18 cellular contexts compared by ENCODE assay signal in the genomic region with DNA sequence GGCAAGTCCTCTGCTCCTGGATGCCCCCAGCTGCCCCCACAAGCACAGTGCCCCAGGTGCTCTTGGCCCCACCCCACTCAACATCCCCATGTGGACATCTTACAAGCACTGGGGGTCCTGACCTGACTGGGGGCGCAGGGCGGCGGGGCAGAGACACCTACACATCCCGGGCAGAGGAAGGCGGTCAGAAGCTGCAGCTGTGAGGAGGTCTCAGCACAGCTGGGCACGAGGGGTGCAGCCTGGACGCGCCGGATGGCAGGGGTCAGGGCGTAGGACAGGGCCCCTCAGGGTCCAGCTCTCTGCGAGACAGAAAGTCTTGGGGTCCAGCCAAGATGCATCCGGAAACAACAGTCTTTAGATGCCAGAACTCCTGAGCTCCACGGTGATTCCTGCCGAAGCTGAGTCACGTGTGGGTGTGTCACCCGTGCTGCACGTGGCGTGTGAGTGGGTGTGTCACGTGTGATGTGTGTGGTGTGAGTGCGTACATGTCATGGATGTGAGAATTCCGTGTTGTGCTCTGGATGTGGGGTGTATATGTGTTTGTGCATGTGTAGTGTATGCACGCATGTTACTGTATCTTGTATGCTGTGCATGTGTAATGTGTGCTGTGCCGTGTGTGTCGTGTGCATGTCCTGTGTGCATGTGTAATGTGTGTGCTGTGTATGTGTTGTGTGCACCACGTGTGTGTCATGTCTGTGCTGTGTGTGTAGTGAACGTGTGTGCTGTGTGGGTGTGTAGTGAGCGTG. TPM values are rescaled to one million over a fixed set of nuclear protein-coding genes. Genes with fewer than 3 reads are reported as not detected.
DNase-seq lines count a peak whose midpoint lies in the region; FAIRE-seq and TF ChIP-seq lines count a peak whose summit lies in the region.
"Had no signal": no experiment of that assay in that cellular context is flagged by ENCODE, and none has a peak within 500 bp of the region (broad histone marks: within the 10 kb centered on the region; RNA-seq: fewer than 3 reads in every experiment).

No MANE protein-coding gene starts in this region.

- H3K9ac ChIP-seq in mammary epithelial cell (ENCODE audit: insufficient read depth, low read length): no peak overlapping the region

- H3K36me3 Mint-ChIP-seq in MCF 10A (ENCODE audit: insufficient read depth, unreplicated experiment): no peaks in the 10 kb centered on the region

- no peak for TF ChIP-seq CTCF in MCF 10A (IDR thresholded peaks at IDR 0.05; ENCODE audit: unreplicated experiment)
- no peak for TF ChIP-seq CTCF in mammary epithelial cell (conservative IDR thresholded peaks at IDR 0.05 in 1 of 2, IDR thresholded peaks at IDR 0.05 in 1 of 2; ENCODE audit: extremely low read depth in 1 of 2, insufficient read depth in 1 of 2, low read depth in 1 of 2, low read length in 2 of 2)
- TF ChIP-seq CTCF in fibroblast of mammary gland (conservative IDR thresholded peaks at IDR 0.05; ENCODE audit: control insufficient read depth, insufficient read depth, low read depth, low read length): no peak
- no peak for TF ChIP-seq CTCF in GM20000 (IDR thresholded peaks at IDR 0.05; ENCODE audit: extremely low read depth, missing control alignments)

- dilution Hi-C loops in mammary epithelial cell (cut with HindIII; ENCODE audit: low sequenced_read_pairs): no loop called here

- no peaks in the 10 kb centered on the region for H4K20me1 ChIP-seq in mammary epithelial cell (ENCODE audit: insufficient read depth, low read length)

- no peak overlapping the region for H2AFZ ChIP-seq in mammary epithelial cell (ENCODE audit: low read depth, low read length)

- H3K27me3 ChIP-seq in mammary epithelial cell (ENCODE audit: insufficient read depth, low read length): peaks cover 7% of the 10 kb centered on the region

- H3K27me3 Mint-ChIP-seq in MCF 10A (ENCODE audit: insufficient read depth, unreplicated experiment): peaks cover 9% of the 10 kb centered on the region

- H3K4me1 Mint-ChIP-seq in MCF 10A (ENCODE audit: insufficient read depth, unreplicated experiment): peaks cover 7% of the 10 kb centered on the region

- no peaks in the 10 kb centered on the region for H3K79me2 ChIP-seq in mammary epithelial cell (ENCODE audit: insufficient read depth, low read length)

- no peak overlapping the region for H3K27ac ChIP-seq in mammary epithelial cell (ENCODE audit: insufficient read depth, low read depth, low read length)
- H3K27ac ChIP-seq: adrenal gland, transverse colon, VCaP had no signal

- no peaks in the 10 kb centered on the region for H3K36me3 ChIP-seq in mammary epithelial cell (ENCODE audit: insufficient read depth, low read length)
- H3K36me3 ChIP-seq: adrenal gland, transverse colon had no signal

- H3K4me3 ChIP-seq in mammary epithelial cell (replicated peaks in 1 of 3; ENCODE audit: insufficient read depth in 1 of 3, low read depth in 2 of 3, low read length in 3 of 3) (no peak overlapping the region), fibroblast of mammary gland (ENCODE audit: control insufficient read depth, low read depth, low read length) (no peak overlapping the region)
- H3K4me3 ChIP-seq: adrenal gland, transverse colon had no signal

- no peak overlapping the region for H3K4me2 ChIP-seq in mammary epithelial cell (ENCODE audit: insufficient read depth, low read depth, low read length)

- H3K9me3 ChIP-seq in mammary epithelial cell (replicated peaks; ENCODE audit: insufficient read depth, low read length): no peaks in the 10 kb centered on the region
- H3K9me3 ChIP-seq: adrenal gland, transverse colon had no signal

- BruUV-seq in MCF 10A (replicated peaks; lab: Mats Ljungman, UMichigan) (no TSS peak), mammary epithelial cell (replicated peaks; lab: Mats Ljungman, UMichigan) (no TSS peak)

- in situ Hi-C loops in mammary epithelial cell (cut with MboI; ENCODE audit: low sequenced_read_pairs in 2 of 2): loop anchor here in 1 of 2 donors (25.0 kb wide), 1 partner anchor 580 kb away; no protein-coding TSS in a partner anchor

- POLR2A ChIA-PET in MCF 10A (lab: Yijun Ruan, JAX): no interaction called here

- CTCF ChIA-PET in MCF 10A (lab: Yijun Ruan, JAX): interaction anchor here (0.6 to 1.0 kb wide), 2 partner anchors 16 to 17 kb away, joined by 3 read pairs; no protein-coding TSS in a partner anchor
- CTCF ChIA-PET in mammary epithelial cell (lab: Charles Lee; ENCODE audit: low non-redundant PET): no interaction called here

- H3K4me3 Mint-ChIP-seq in MCF 10A (ENCODE audit: unreplicated experiment): no peak overlapping the region

- intact Hi-C loops in MCF 10A (cut with micrococcal nuclease): no loop called here
- intact Hi-C loops in mammary epithelial cell (cut with micrococcal nuclease): no loop called here

- DNase-seq in MCF 10A (ENCODE audit: unreplicated experiment) (peak; percentile 17), mammary epithelial cell (no peak), NCI-H226 (peak; percentile 5), fibroblast of mammary gland (ENCODE audit: low read depth) (peak; percentile 70), urothelium cell line (ENCODE audit: low spot score) (no peak), HuH-7.5 (ENCODE audit: low spot score) (no peak), SKM-1 (lab: John Stamatoyannopoulos, UW; ENCODE audit: unreplicated experiment) (no peak), GM20000 (ENCODE audit: low spot score) (no peak)
- DNase-seq: AML-193, cortex of kidney, KBM-7, NCI-H69, Right ventricle myocardium superior, transverse colon had no signal

- H3K9me3 Mint-ChIP-seq in MCF 10A (ENCODE audit: unreplicated experiment): no peaks in the 10 kb centered on the region

- FAIRE-seq in urothelium cell line (lab: Jason Lieb, UNC): peak; percentile 94

- WGBS in mammary epithelial cell (ENCODE audit: low coverage, missing lambda C conversion rate): 67% methylated on average over 22 of the region's 27 CpGs

- no peak overlapping the region for H3K27ac Mint-ChIP-seq in MCF 10A (ENCODE audit: low read depth, unreplicated experiment)

- H3K4me1 ChIP-seq in mammary epithelial cell (ENCODE audit: insufficient read depth, low read length): peaks cover 19% of the 10 kb centered on the region

RNA-seq across cellular contexts. Expression of a gene that starts 5.1 kb away (rescaled TPM):
- not detected in 2 replicates for total RNA-seq in MCF 10A (2022)
- total RNA-seq in mammary epithelial cell: not detected
- not detected for polyA plus RNA-seq in mammary epithelial cell
- polyA minus RNA-seq in mammary epithelial cell: not detected
- total RNA-seq: fibroblast of lung had no signal
- polyA plus RNA-seq: fibroblast of lung had no signal

RNA-seq across cellular contexts. Expression of a gene that starts 12.8 kb away (rescaled TPM):
- total RNA-seq in MCF 10A (2022) (not detected in 2 replicates), mammary epithelial cell (not detected)
- polyA plus RNA-seq in mammary epithelial cell: not detected
- polyA minus RNA-seq in mammary epithelial cell: not detected
- total RNA-seq: fibroblast of lung, mesenteric fat pad, Right ventricle myocardium superior, transverse colon had no signal
- polyA plus RNA-seq: fibroblast of lung had no signal

RNA-seq across cellular contexts. Expression of a gene that starts 33.9 kb away (rescaled TPM):
- total RNA-seq in MCF 10A (2022) (20.2 and 23.2 TPM in 2 replicates), mammary epithelial cell (10 to 100 TPM in 1 of 2 donors, under 1 TPM in 1; 0.33 to 46.1 TPM)
- 9.9 TPM for polyA plus RNA-seq in mammary epithelial cell
- polyA minus RNA-seq in mammary epithelial cell: 31.1 TPM

Comparison
In these comparisons a context has a peak if more than half of its experiments do, and no peak if none do; other contexts are left out.
1. DNase-seq: peak in MCF 10A (single experiment), NCI-H226 (single experiment) and fibroblast of mammary gland (single experiment); none in mammary epithelial cell (single experiment), urothelium cell line (single experiment), HuH-7.5 (single experiment), SKM-1 (single experiment) and GM20000 (single experiment).